ENCODE assay signal across 8 cellular contexts in genomic region chr19:42219812-42220750, GRCh38. TPM values are rescaled to one million over a fixed set of nuclear protein-coding genes. Genes with fewer than 3 reads are reported as not detected.
DNase-seq lines count a peak whose midpoint lies in the region; ATAC-seq and FAIRE-seq lines count a peak whose summit lies in the region.

Gene ZNF526, plus strand, starts transcription at chr19:42220312. Its CDS starts 4,092 bp downstream, at chr19:42224404.

- CTCF ChIA-PET in activated CD8-positive, alpha-beta memory T cell treated with anti-CD3 and anti-CD28 coated beads for 36 hours (lab: Charles Lee) = interaction anchor here (0.6 to 2.6 kb wide), 6 partner anchors 10 to 112 kb away, joined by 3 to 9 read pairs (median 4); partner anchors contain the start of gene POU2F2

- H3K4me1 ChIP-seq in effector memory CD4-positive, alpha-beta T cell (ENCODE audit: control insufficient read depth, insufficient read depth, low read length, poor library complexity, severe bottlenecking) = peaks cover 43% of the 10 kb centered on the region

- peak; percentile 62 for ATAC-seq in GM21367 (IDR thresholded peaks at IDR 0.05; ENCODE audit: unreplicated experiment)

- H3K4me3 ChIP-seq in effector memory CD4-positive, alpha-beta T cell (ENCODE audit: insufficient read depth, low read depth, low read length, poor library complexity, severe bottlenecking) = peak within 1 kb of the TSS; percentile 75

- H3K36me3 ChIP-seq in effector memory CD4-positive, alpha-beta T cell (ENCODE audit: control insufficient read depth, insufficient read depth, low read length) = peaks cover 10% of the 10 kb centered on the region

- POLR2A ChIA-PET in activated CD8-positive, alpha-beta memory T cell treated with anti-CD3 and anti-CD28 coated beads for 36 hours (lab: Charles Lee) = interaction anchor here (1.0 to 1.3 kb wide), 2 partner anchors 13 to 22 kb away, joined by 5 to 7 read pairs; partner anchors contain the start of gene GSK3A

- FAIRE-seq in HTR-8/SVneo (lab: Jason Lieb, UNC) = peak; percentile 97

- no peaks in the 10 kb centered on the region for H3K9me3 ChIP-seq in effector memory CD4-positive, alpha-beta T cell (ENCODE audit: control insufficient read depth, low read length)

- H3K27me3 ChIP-seq in effector memory CD4-positive, alpha-beta T cell (replicated peaks; ENCODE audit: control insufficient read depth, insufficient read depth, low read length, poor library complexity, severe bottlenecking) = no peaks in the 10 kb centered on the region

- peak within 1 kb of the TSS; percentile 77 for H3K27ac ChIP-seq in effector memory CD4-positive, alpha-beta T cell (ENCODE audit: insufficient read depth, low read length, poor library complexity, severe bottlenecking)

- DNase-seq in COLO829 (ENCODE audit: low spot score) (peak; percentile 99), HTR-8/SVneo (ENCODE audit: insufficient read length, low spot score) (peak; percentile 99), NOMO-1 treated with DMSO at 0.1 percent for 48 hours (lab: John Stamatoyannopoulos, UW; ENCODE audit: unreplicated experiment) (peak; percentile 96), medulla oblongata (ENCODE audit: extremely low spot score) (peak; percentile 99)
- peak; percentile 93 to 97 (median 96) for DNase-seq in effector memory CD4-positive, alpha-beta T cell
- peak; percentile 91 to 96 (median 93) for DNase-seq in stimulated activated CD4-positive, alpha-beta T cell treated with anti-CD3 and anti-CD28 coated beads, TNF-alpha, amount 100 ng/mL, for 48 hours (ENCODE audit: low read depth in 3 of 3)

RNA-seq across cellular contexts. Expression of gene ZNF526, which starts in this region (rescaled TPM):
- total RNA-seq in activated CD8-positive, alpha-beta memory T cell treated with anti-CD3 and anti-CD28 coated beads for 36 hours = 10 to 100 TPM; 17.9 to 18.0 TPM

Comparison
In these comparisons a context has a peak if more than half of its experiments do, and no peak if none do; other contexts are left out.
1. Peak in every context shown above with its lines: DNase-seq, ATAC-seq, H3K4me3 ChIP-seq and H3K27ac ChIP-seq.